Comparison of ENCODE assay signal across 16 cellular contexts in genomic region chr1:15180945-15181523, GRCh38. TPM values are rescaled to one million over a fixed set of nuclear protein-coding genes. Genes with fewer than 3 reads are reported as not detected.
DNase-seq lines count a peak whose midpoint lies in the region; ATAC-seq and TF ChIP-seq lines count a peak whose summit lies in the region.
"Had no signal": no experiment of that assay in that cellular context is flagged by ENCODE, and none has a peak within 500 bp of the region (broad histone marks: within the 10 kb centered on the region; RNA-seq: fewer than 3 reads in every experiment).

No MANE protein-coding gene starts in this region.

- no peaks in the 10 kb centered on the region for H3K79me2 ChIP-seq in Karpas-422 (ENCODE audit: low read length)

- no peak overlapping the region for H3K9ac ChIP-seq in Karpas-422 (ENCODE audit: low read length)

- peaks cover 34 to 49% of the 10 kb centered on the region in 2 donors for H3K4me1 ChIP-seq in adrenal gland (replicated peaks in 1 of 2)
- H3K4me1 ChIP-seq in mucosa of descending colon (ENCODE audit: low read depth): peaks cover 42% of the 10 kb centered on the region
- no peaks in the 10 kb centered on the region for H3K4me1 ChIP-seq in Karpas-422 (ENCODE audit: low read length)
- H3K4me1 ChIP-seq in upper lobe of right lung: peaks cover 18% of the 10 kb centered on the region

- H3K36me3 ChIP-seq in adrenal gland (replicated peaks in 1 of 2) (no peaks in the 10 kb centered on the region), mucosa of descending colon (ENCODE audit: low read depth) (no peaks in the 10 kb centered on the region), Karpas-422 (ENCODE audit: insufficient read depth, low read length) (no peaks in the 10 kb centered on the region), upper lobe of right lung (no peaks in the 10 kb centered on the region)
- H3K36me3 ChIP-seq: right atrium auricular region had no signal

- H3K9me2 ChIP-seq in Karpas-422 (replicated peaks; ENCODE audit: insufficient read depth, low read length): no peaks in the 10 kb centered on the region

- TF ChIP-seq CTCF in adrenal gland (IDR thresholded peaks at IDR 0.05): no peak
- no peak for TF ChIP-seq CTCF in mucosa of descending colon (IDR thresholded peaks at IDR 0.05)
- no peak for TF ChIP-seq CTCF in upper lobe of right lung (IDR thresholded peaks at IDR 0.05)

- WGBS in adrenal gland, 4 donors: 89 to 94% (median 91%) methylated on average over 7 to 8 of the region's 8 CpGs

- no peak overlapping the region for H2AFZ ChIP-seq in Karpas-422 (ENCODE audit: low read length)

- DNase-seq in DMS53 treated with DMSO at 0.1 percent for 48 hours (lab: John Stamatoyannopoulos, UW; ENCODE audit: unreplicated experiment): peak; percentile 94
- DNase-seq in NCI-H1105 (lab: John Stamatoyannopoulos, UW): peak; percentile 77
- no peak for DNase-seq in adrenal gland
- DNase-seq in mucosa of descending colon: peak in 1 of 3 donors; percentile 66
- DNase-seq in activated naive CD4-positive, alpha-beta T cell treated with Interleukin-2 at 50 U/mL for 16 hours: no peak
- no peak for DNase-seq in Karpas-422
- no peak for DNase-seq in upper lobe of right lung
- DNase-seq: activated T-cell treated with anti-CD3 and anti-CD28 coated beads, Interleukin-2, amount 50 U/mL, for 72 hours; AML-193; foreskin fibroblast; islet precursor cell; stimulated activated CD4-positive, alpha-beta T cell treated with anti-CD3 and anti-CD28 coated beads, Interleukin-15, amount 100 ng/mL, for 24 hours; testis had no signal

- peak overlapping the region in 3 of 5 donors; percentile 24 to 94 (median 81) for H3K27ac ChIP-seq in adrenal gland
- H3K27ac ChIP-seq in Karpas-422 (ENCODE audit: low read length): no peak overlapping the region
- no peak overlapping the region for H3K27ac ChIP-seq in upper lobe of right lung
- H3K27ac ChIP-seq: right atrium auricular region, testis had no signal

- H3K9me3 ChIP-seq in adrenal gland (replicated peaks in 1 of 3): no peaks in the 10 kb centered on the region
- no peaks in the 10 kb centered on the region for H3K9me3 ChIP-seq in mucosa of descending colon
- no peaks in the 10 kb centered on the region for H3K9me3 ChIP-seq in Karpas-422 (ENCODE audit: low read length)
- no peaks in the 10 kb centered on the region for H3K9me3 ChIP-seq in upper lobe of right lung
- H3K9me3 ChIP-seq: right atrium auricular region, testis had no signal

- TF ChIP-seq POLR2A in adrenal gland (IDR thresholded peaks at IDR 0.05): no peak

- intact Hi-C loops in adrenal gland (cut with DNase I): no loop called here
- intact Hi-C loops in mucosa of descending colon (cut with DNase I, micrococcal nuclease): no loop called here
- intact Hi-C loops in upper lobe of right lung (cut with DNase I): no loop called here

- no peak overlapping the region for H3K4me2 ChIP-seq in Karpas-422 (ENCODE audit: low read depth, low read length, poor library complexity, severe bottlenecking)

- ATAC-seq in mucosa of descending colon (peak; percentile 81), upper lobe of right lung (no peak)
- ATAC-seq: activated naive CD4-positive, alpha-beta T cell treated with anti-CD3 and anti-CD28 coated beads, Interleukin-2, amount 50 U/mL, for 72 hours; activated T-cell treated with anti-CD3 and anti-CD28 coated beads, Interleukin-2, amount 50 U/mL, for 72 hours had no signal

- H3K4me3 ChIP-seq in adrenal gland (no peak overlapping the region), mucosa of descending colon (no peak overlapping the region), Karpas-422 (ENCODE audit: low read length) (no peak overlapping the region), upper lobe of right lung (no peak overlapping the region)
- H3K4me3 ChIP-seq: lung, right atrium auricular region, testis had no signal

- H4K20me1 ChIP-seq in Karpas-422 (ENCODE audit: insufficient read depth, low read depth, low read length): no peaks in the 10 kb centered on the region; the same call in 1 of the 2 replicates

- no peaks in the 10 kb centered on the region for H3K27me3 ChIP-seq in adrenal gland
- no peaks in the 10 kb centered on the region for H3K27me3 ChIP-seq in Karpas-422 (ENCODE audit: low read length)
- no peaks in the 10 kb centered on the region for H3K27me3 ChIP-seq in upper lobe of right lung
- H3K27me3 ChIP-seq: right atrium auricular region, testis had no signal

RNA-seq across cellular contexts. Expression of gene TMEM51, which starts 27.5 kb away (rescaled TPM):
- 10 to 100 TPM; 25.0 to 46.5 (median 35.8) TPM for total RNA-seq in adrenal gland
- polyA plus RNA-seq in adrenal gland: 10 to 100 TPM; 14.6 to 35.9 (median 19.7) TPM
- total RNA-seq in mucosa of descending colon: 10 to 100 TPM; 19.1 to 31.8 (median 26.6) TPM
- total RNA-seq in Karpas-422 (2014; rRNA removed; shearing (Covaris generic); ENCODE audit: low replicate concordance): not detected in 2 replicates
- 14.7 TPM for total RNA-seq in upper lobe of right lung
- total RNA-seq: activated T-cell treated with anti-CD3 and anti-CD28 coated beads, Interleukin-2, amount 50 U/mL, for 72 hours had no signal

Comparison
In these comparisons a context has a peak if more than half of its experiments do, and no peak if none do; other contexts are left out.
1. DNase-seq: peak in DMS53 treated with DMSO at 0.1 percent for 48 hours (single experiment) and NCI-H1105 (single experiment); none in adrenal gland (0 of 7), activated naive CD4-positive, alpha-beta T cell treated with Interleukin-2 at 50 U/mL for 16 hours (single experiment), Karpas-422 (single experiment) and upper lobe of right lung (single experiment).
2. H3K27ac ChIP-seq: peak in adrenal gland (3 of 5); none in Karpas-422 (single experiment) and upper lobe of right lung (single experiment).
3. RNA of gene TMEM51, which starts 27.5 kb away (total RNA-seq): 25.0 to 46.5 TPM in adrenal gland, 19.1 to 31.8 TPM in mucosa of descending colon and 14.7 TPM in upper lobe of right lung (single experiment); not detected in Karpas-422; every median in the first group is over 10 times any median in the second.